In the genomic region with DNA sequence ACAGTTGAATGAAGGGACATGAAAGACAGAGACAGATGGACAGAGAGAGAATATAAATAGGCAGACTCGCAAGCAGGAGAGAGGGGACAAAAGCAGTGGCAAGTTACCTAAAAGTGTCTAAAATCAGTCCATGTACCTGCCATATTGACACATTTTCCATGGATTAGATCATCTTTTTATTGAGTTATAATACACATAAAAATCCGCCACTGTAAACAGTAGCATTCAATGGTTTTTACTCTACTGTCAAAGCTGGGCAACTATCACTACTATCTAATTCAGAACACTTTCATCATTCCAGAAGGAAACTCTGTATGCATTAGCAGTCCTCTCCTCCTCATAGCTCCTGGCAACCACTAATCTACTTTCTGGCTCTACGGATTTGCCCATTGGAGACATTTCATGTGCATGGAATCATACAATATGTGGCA, we compare ENCODE assay signal across 1 cellular context.
TF ChIP-seq lines count a peak whose summit lies in the region.

No MANE protein-coding gene starts in this region.

TF ChIP-seq in HepG2, 621 proteins besides CTCF, POLR2A, EP300 and RAD21:
- TF ChIP-seq, protein P1, sequence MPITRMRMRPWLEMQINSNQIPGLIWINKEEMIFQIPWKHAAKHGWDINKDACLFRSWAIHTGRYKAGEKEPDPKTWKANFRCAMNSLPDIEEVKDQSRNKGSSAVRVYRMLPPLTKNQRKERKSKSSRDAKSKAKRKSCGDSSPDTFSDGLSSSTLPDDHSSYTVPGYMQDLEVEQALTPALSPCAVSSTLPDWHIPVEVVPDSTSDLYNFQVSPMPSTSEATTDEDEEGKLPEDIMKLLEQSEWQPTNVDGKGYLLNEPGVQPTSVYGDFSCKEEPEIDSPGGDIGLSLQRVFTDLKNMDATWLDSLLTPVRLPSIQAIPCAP (CRISPR knock-in tag; IDR thresholded peaks at IDR 0.05; ENCODE audit: low read depth): no peak
- TF ChIP-seq ZNF510 (CRISPR knock-in tag; IDR thresholded peaks at IDR 0.05; ENCODE audit: low read depth) (0 out of 2 replicates have a peak, but pooled peaks have one; percentile 16), ZSCAN30 (CRISPR knock-in tag; IDR thresholded peaks at IDR 0.05) (0 out of 2 replicates have a peak, but pooled peaks have one; percentile 5), ZFP36L1 (CRISPR knock-in tag; IDR thresholded peaks at IDR 0.05) (0 out of 2 replicates have a peak, but pooled peaks have one; percentile 14), ZFP82 (CRISPR knock-in tag; IDR thresholded peaks at IDR 0.05; ENCODE audit: borderline replicate concordance) (no peak), ZKSCAN1 (IDR thresholded peaks at IDR 0.05; ENCODE audit: low read length) (no peak), BRCA1 (CRISPR knock-in tag; IDR thresholded peaks at IDR 0.05) (no peak), ZNF772 (CRISPR knock-in tag; IDR thresholded peaks at IDR 0.05) (no peak), ARID2 (CRISPR knock-in tag; IDR thresholded peaks at IDR 0.05; ENCODE audit: borderline replicate concordance) (peak; percentile 91; the same call in 1 of the 2 replicates), ZBTB8A (CRISPR knock-in tag; IDR thresholded peaks at IDR 0.05; ENCODE audit: borderline replicate concordance, low read depth) (0 out of 2 replicates have a peak, but pooled peaks have one; percentile 52), TAF15 (IDR thresholded peaks at IDR 0.05; ENCODE audit: low read depth, low read length, poor library complexity, severe bottlenecking) (no peak), THAP11 (CRISPR knock-in tag; IDR thresholded peaks at IDR 0.05) (no peak), MAFG (CRISPR knock-in tag; IDR thresholded peaks at IDR 0.05) (no peak), CSRNP1 (CRISPR knock-in tag; IDR thresholded peaks at IDR 0.05) (0 out of 2 replicates have a peak, but pooled peaks have one; percentile 17), ZNF879 (CRISPR knock-in tag; IDR thresholded peaks at IDR 0.05) (0 out of 2 replicates have a peak, but pooled peaks have one; percentile 43), ZNF552 (CRISPR knock-in tag; IDR thresholded peaks at IDR 0.05; ENCODE audit: borderline replicate concordance) (no peak), CHD4 (IDR thresholded peaks at IDR 0.05; ENCODE audit: borderline replicate concordance, low read length) (peak; percentile 2; the same call in 1 of the 2 replicates), ZNF230 (CRISPR knock-in tag; IDR thresholded peaks at IDR 0.05) (no peak)
TF ChIP-seq in HepG2: peak in this region for 8.
